1 cellular context compared by ENCODE assay signal in the genomic region with DNA sequence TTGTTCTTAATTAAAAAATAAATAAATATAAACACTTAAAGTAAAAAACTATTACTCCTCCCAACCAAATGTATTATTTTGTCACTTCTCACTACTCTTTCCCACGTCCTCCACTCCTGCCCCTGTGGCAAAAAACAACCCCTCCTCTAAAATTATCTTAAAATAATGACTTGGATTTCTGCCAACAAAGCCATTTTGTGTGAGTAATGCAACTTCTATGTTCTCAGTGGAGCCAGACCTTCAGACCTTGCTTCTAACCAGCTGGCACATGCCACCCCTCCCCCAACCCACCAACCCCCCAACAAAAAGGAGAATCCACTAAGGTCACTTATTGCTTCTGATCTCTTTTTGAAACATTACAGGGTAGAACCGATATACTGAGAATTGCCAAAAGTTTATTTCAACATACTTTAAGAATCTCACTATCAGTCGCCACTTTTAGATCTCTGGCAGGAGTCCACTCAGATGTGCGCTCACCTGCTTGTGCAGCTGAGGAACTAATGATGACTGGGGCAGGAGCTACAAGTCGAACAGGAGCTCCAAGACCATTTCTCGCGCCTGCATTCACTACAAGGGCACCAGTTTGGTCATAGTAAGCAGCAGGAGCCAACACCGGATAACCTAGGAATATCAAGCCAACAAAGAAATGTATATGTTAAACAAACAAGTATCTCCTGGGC.
A peak's percentile ranks its signal among the peaks of the same experiment; 100 is the strongest.
TF ChIP-seq lines count a peak whose summit lies in the region.

No MANE protein-coding gene starts in this region.

TF ChIP-seq in SK-N-SH treated with all-trans-retinoic acid at 6 μM for 48 hours, 23 proteins besides CTCF, POLR2A, EP300 and RAD21 (continued from another document):
- TF ChIP-seq GLIS3 (CRISPR knock-in tag; IDR thresholded peaks at IDR 0.05): 0 out of 2 replicates have a peak, but pooled peaks have one; percentile 10
- no peak for TF ChIP-seq ZC3H10 (CRISPR knock-in tag; IDR thresholded peaks at IDR 0.05)
- TF ChIP-seq SNAI2 (CRISPR knock-in tag; IDR thresholded peaks at IDR 0.05): 0 out of 2 replicates have a peak, but pooled peaks have one; percentile 30
- TF ChIP-seq, protein P1, sequence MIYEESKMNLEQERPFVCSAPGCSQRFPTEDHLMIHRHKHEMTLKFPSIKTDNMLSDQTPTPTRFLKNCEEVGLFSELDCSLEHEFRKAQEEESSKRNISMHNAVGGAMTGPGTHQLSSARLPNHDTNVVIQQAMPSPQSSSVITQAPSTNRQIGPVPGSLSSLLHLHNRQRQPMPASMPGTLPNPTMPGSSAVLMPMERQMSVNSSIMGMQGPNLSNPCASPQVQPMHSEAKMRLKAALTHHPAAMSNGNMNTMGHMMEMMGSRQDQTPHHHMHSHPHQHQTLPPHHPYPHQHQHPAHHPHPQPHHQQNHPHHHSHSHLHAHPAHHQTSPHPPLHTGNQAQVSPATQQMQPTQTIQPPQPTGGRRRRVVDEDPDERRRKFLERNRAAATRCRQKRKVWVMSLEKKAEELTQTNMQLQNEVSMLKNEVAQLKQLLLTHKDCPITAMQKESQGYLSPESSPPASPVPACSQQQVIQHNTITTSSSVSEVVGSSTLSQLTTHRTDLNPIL (CRISPR knock-in tag; IDR thresholded peaks at IDR 0.05; ENCODE audit: low read depth): peak; percentile 55; the same call in 1 of the 2 replicates
- TF ChIP-seq OSR1 (CRISPR knock-in tag; IDR thresholded peaks at IDR 0.05): no peak
- TF ChIP-seq ISL1 (CRISPR knock-in tag; IDR thresholded peaks at IDR 0.05): peak; percentile 98
TF ChIP-seq in SK-N-SH treated with all-trans-retinoic acid at 6 μM for 48 hours: peak in this region for 8.
